ENCODE assay signal across 2 cellular contexts in genomic region chr17:72571813-72572396, GRCh38.
TF ChIP-seq lines count a peak whose summit lies in the region.

No MANE protein-coding gene starts in this region.

TF ChIP-seq in HepG2, 621 proteins besides CTCF, POLR2A, EP300 and RAD21 (continues in another document):
- TF ChIP-seq ZMAT5 (CRISPR knock-in tag; IDR thresholded peaks at IDR 0.05; ENCODE audit: borderline replicate concordance, low read depth) (no peak), ZFP62 (CRISPR knock-in tag; IDR thresholded peaks at IDR 0.05) (no peak), CAMTA2 (CRISPR knock-in tag; IDR thresholded peaks at IDR 0.05; ENCODE audit: borderline replicate concordance) (no peak), FIP1L1 (IDR thresholded peaks at IDR 0.05; ENCODE audit: borderline replicate concordance, insufficient read depth, low read depth, low read length) (0 out of 2 replicates have a peak, but pooled peaks have one; percentile 39), ZNF235 (CRISPR knock-in tag; IDR thresholded peaks at IDR 0.05; ENCODE audit: borderline replicate concordance) (no peak), KLF11 (CRISPR knock-in tag; IDR thresholded peaks at IDR 0.05) (peak; percentile 54; the same call in 1 of the 2 replicates), FOXO1 (CRISPR knock-in tag; IDR thresholded peaks at IDR 0.05) (peak; percentile 82), ZNF44 (CRISPR knock-in tag; IDR thresholded peaks at IDR 0.05) (peak; percentile 31; the same call in 1 of the 2 replicates), GABPB1 (CRISPR knock-in tag; IDR thresholded peaks at IDR 0.05) (no peak), NR2C2 (CRISPR knock-in tag; IDR thresholded peaks at IDR 0.05; ENCODE audit: borderline replicate concordance) (peak; percentile 68), DNMT1 (CRISPR knock-in tag; IDR thresholded peaks at IDR 0.05) (no peak), NCOA5 (CRISPR knock-in tag; IDR thresholded peaks at IDR 0.05) (no peak), PAX8 (CRISPR knock-in tag; IDR thresholded peaks at IDR 0.05; ENCODE audit: borderline replicate concordance) (no peak), ZBTB43 (CRISPR knock-in tag; conservative IDR thresholded peaks at IDR 0.05) (no peak), NR0B2 (CRISPR knock-in tag; IDR thresholded peaks at IDR 0.05) (no peak), ZNF614 (CRISPR knock-in tag; IDR thresholded peaks at IDR 0.05; ENCODE audit: borderline replicate concordance) (peak; percentile 82), SMARCE1 (IDR thresholded peaks at IDR 0.05; ENCODE audit: borderline replicate concordance) (no peak), JUN (CRISPR knock-in tag; IDR thresholded peaks at IDR 0.05) (no peak), ZNF136 (CRISPR knock-in tag; IDR thresholded peaks at IDR 0.05; ENCODE audit: low read depth) (0 out of 2 replicates have a peak, but pooled peaks have one; percentile 76), TARDBP (CRISPR knock-in tag; IDR thresholded peaks at IDR 0.05) (peak; percentile 26; the same call in 1 of the 2 replicates), ZBED4 (CRISPR knock-in tag; IDR thresholded peaks at IDR 0.05; ENCODE audit: borderline replicate concordance) (0 out of 2 replicates have a peak, but pooled peaks have one; percentile 29)

TF ChIP-seq in GM12878, 131 proteins besides CTCF, POLR2A, EP300 and RAD21:
- TF ChIP-seq BHLHE40 (IDR thresholded peaks at IDR 0.05; ENCODE audit: borderline replicate concordance in 1 of 2, low read depth in 2 of 2, low read length in 1 of 2) (no peak), ZNF687 (IDR thresholded peaks at IDR 0.05) (peak; percentile 68; the same call in 1 of the 2 replicates), TAF1 (IDR thresholded peaks at IDR 0.05; ENCODE audit: borderline replicate concordance, low read depth, low read length) (no peak), CHD2 (IDR thresholded peaks at IDR 0.05; ENCODE audit: borderline replicate concordance, low read depth, low read length) (no peak), MTA2 (IDR thresholded peaks at IDR 0.05; ENCODE audit: low read depth) (no peak), IKZF2 (IDR thresholded peaks at IDR 0.05) (peak in 1 of 2 experiments; percentile 21; a peak in 2 of 4 replicates), ATF2 (IDR thresholded peaks at IDR 0.05; ENCODE audit: low read length) (no peak), EGR1 (IDR thresholded peaks at IDR 0.05; ENCODE audit: borderline replicate concordance in 1 of 2, low read depth in 2 of 2, low read length in 2 of 2) (no peak), HDAC2 (IDR thresholded peaks at IDR 0.05) (no peak), JUNB (IDR thresholded peaks at IDR 0.05) (no peak), NR2F1 (conservative IDR thresholded peaks at IDR 0.05) (peak; percentile 48; the same call in 1 of the 2 replicates), ZSCAN29 (IDR thresholded peaks at IDR 0.05) (no peak), ATF3 (IDR thresholded peaks at IDR 0.05; ENCODE audit: borderline replicate concordance, extremely low read depth, low read depth, low read length) (no peak), ZBTB40 (IDR thresholded peaks at IDR 0.05; ENCODE audit: borderline replicate concordance) (no peak), USF2 (IDR thresholded peaks at IDR 0.05; ENCODE audit: borderline replicate concordance, low read depth, low read length) (no peak), YBX1 (IDR thresholded peaks at IDR 0.05) (no peak), TBL1XR1 (IDR thresholded peaks at IDR 0.05; ENCODE audit: low read depth, low read length) (no peak), ATF7 (IDR thresholded peaks at IDR 0.05; ENCODE audit: low read depth) (peak; percentile 56; the same call in 1 of the 2 replicates)
